In the genomic region with DNA sequence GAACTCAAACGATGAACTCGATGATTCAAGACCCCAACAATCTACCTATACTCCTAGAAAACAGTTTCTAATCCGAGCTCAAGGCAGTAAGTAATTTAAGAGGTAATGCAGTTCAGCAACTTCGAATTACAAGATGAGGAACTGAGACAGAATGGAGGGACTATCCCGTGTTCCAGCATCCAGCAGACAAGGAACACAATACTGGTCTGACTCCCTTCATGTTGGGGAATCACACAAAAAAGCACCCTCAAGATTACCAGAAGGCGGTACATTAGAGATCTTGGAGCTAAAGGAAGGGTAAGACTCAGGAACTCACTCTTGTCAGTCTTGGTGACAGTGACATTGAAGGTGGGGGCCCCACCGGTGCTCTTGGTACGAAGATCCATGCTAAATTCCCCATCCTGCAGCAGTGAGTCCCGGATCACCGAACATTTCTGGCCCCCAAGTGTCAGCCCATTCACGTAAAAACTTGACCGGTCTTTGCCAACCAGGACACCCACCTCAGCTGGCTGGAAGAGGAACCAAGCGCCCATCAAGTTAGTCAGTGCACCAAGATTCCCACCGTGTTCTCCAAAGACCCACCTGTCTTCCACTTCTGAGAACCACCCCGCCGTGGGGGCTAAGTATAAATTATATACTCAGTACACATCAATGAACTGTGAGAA, we compare ENCODE assay signal across 9 cellular contexts. TPM values are rescaled to one million over a fixed set of nuclear protein-coding genes. Genes with fewer than 3 reads are reported as not detected.
DNase-seq lines count a peak whose midpoint lies in the region; ATAC-seq and TF ChIP-seq lines count a peak whose summit lies in the region.
"Had no signal": no experiment of that assay in that cellular context is flagged by ENCODE, and none has a peak within 500 bp of the region (broad histone marks: within the 10 kb centered on the region; RNA-seq: fewer than 3 reads in every experiment).

No MANE protein-coding gene starts in this region.

- intact Hi-C loops in A673 (cut with micrococcal nuclease; ENCODE audit: unreplicated experiment) (no loop called here), breast epithelium (cut with DNase I; ENCODE audit: low total_unique reads) (no loop called here)

- CTCF ChIA-PET in A673 (lab: Charles Lee) = no interaction called here

- peak overlapping the region; percentile 99 for H3K27ac ChIP-seq in A673 (ENCODE audit: low read depth, low read length, poor library complexity, severe bottlenecking)
- H3K27ac ChIP-seq in HL-60 (replicated peaks) = peak overlapping the region; percentile 98
- peak overlapping the region; percentile 97 to 99 for H3K27ac ChIP-seq in breast epithelium

- POLR2A ChIA-PET in A673 (lab: Charles Lee; ENCODE audit: low non-redundant PET) = no interaction called here

- TF ChIP-seq CTCF in A673 (conservative IDR thresholded peaks at IDR 0.05; ENCODE audit: low read depth, low read length) = no peak
- no peak for TF ChIP-seq CTCF in HL-60 (IDR thresholded peaks at IDR 0.05; ENCODE audit: insufficient read depth, low read length)
- TF ChIP-seq CTCF in breast epithelium (IDR thresholded peaks at IDR 0.05) = no peak

- peak overlapping the region; percentile 100 for H3K4me3 ChIP-seq in A673 (ENCODE audit: low read depth, low read length, poor library complexity, severe bottlenecking)
- peak overlapping the region; percentile 67 for H3K4me3 ChIP-seq in HL-60 (replicated peaks; ENCODE audit: insufficient read depth, low read length)
- peak overlapping the region; percentile 98 to 100 (median 99) for H3K4me3 ChIP-seq in breast epithelium
- peak overlapping the region; percentile 99 for H3K4me3 ChIP-seq in mononuclear cell (ENCODE audit: low read length)

- no peak for TF ChIP-seq POLR2A in breast epithelium (IDR thresholded peaks at IDR 0.05)

- H3K9me3 ChIP-seq in A673 (ENCODE audit: low read depth, low read length, poor library complexity, severe bottlenecking) = no peaks in the 10 kb centered on the region
- no peaks in the 10 kb centered on the region for H3K9me3 ChIP-seq in breast epithelium
- H3K9me3 ChIP-seq in mononuclear cell (ENCODE audit: low read depth, low read length) = no peaks in the 10 kb centered on the region

- H3K4me1 ChIP-seq in A673 (ENCODE audit: insufficient read depth, low read length, poor library complexity, severe bottlenecking) = peaks cover 40% of the 10 kb centered on the region
- H3K4me1 ChIP-seq in breast epithelium = peaks cover 8 to 32% of the 10 kb centered on the region in 2 donors
- H3K4me1 ChIP-seq in mononuclear cell (ENCODE audit: insufficient read depth, low read length) = peaks cover 72% of the 10 kb centered on the region

- DNase-seq in A673 (ENCODE audit: low spot score) (no peak), HL-60 (ENCODE audit: low read depth in 1 of 2, low spot score in 1 of 2) (no peak), breast epithelium (ENCODE audit: low spot score in 2 of 2) (no peak), GM03348 (ENCODE audit: low spot score) (no peak), NCI-H774 (lab: John Stamatoyannopoulos, UW) (no peak)

- ATAC-seq in HG03135 (IDR thresholded peaks at IDR 0.05; ENCODE audit: unreplicated experiment) = no peak
- ATAC-seq in GM18907 (IDR thresholded peaks at IDR 0.05; ENCODE audit: unreplicated experiment) = no peak

- peaks cover 41% of the 10 kb centered on the region for H3K36me3 ChIP-seq in A673 (ENCODE audit: insufficient read depth, low read length, poor library complexity, severe bottlenecking)
- H3K36me3 ChIP-seq in breast epithelium = no peaks in the 10 kb centered on the region

- H3K27me3 ChIP-seq in A673 (replicated peaks; ENCODE audit: insufficient read depth, low read depth, low read length, poor library complexity) = no peaks in the 10 kb centered on the region
- no peaks in the 10 kb centered on the region for H3K27me3 ChIP-seq in HL-60 (ENCODE audit: insufficient read depth, poor library complexity, severe bottlenecking)
- H3K27me3 ChIP-seq in breast epithelium = no peaks in the 10 kb centered on the region
- H3K27me3 ChIP-seq in mononuclear cell (ENCODE audit: insufficient read depth, low read length) = no peaks in the 10 kb centered on the region

- TSS peak; percentile 67 for BruUV-seq in A673 (replicated peaks; lab: Mats Ljungman, UMichigan)

RNA-seq across cellular contexts. Expression of a gene that starts 1.9 kb away (rescaled TPM):
- total RNA-seq in A673 (2021) (1,021 and 1,026 TPM in 2 replicates), breast epithelium (100 to 1,000 TPM; 290 to 487 (median 379) TPM), mononuclear cell (414 TPM)

RNA-seq across cellular contexts. Expression of a gene that starts 4.5 kb away (rescaled TPM):
- total RNA-seq in A673 (2021) (12.3 and 16.6 TPM in 2 replicates), breast epithelium (1 to 10 TPM; 1.6 to 4.6 (median 3.1) TPM), mononuclear cell (3.9 TPM)

RNA-seq across cellular contexts. Expression of a gene that starts 6.4 kb away (rescaled TPM):
- total RNA-seq in A673 (2021) (77.3 and 78.8 TPM in 2 replicates), breast epithelium (10 to 100 TPM; 38.3 to 49.0 (median 38.7) TPM), mononuclear cell (19.3 TPM)

RNA-seq across cellular contexts. Expression of a gene that starts 6.6 kb away (rescaled TPM):
- 113 and 129 TPM in 2 replicates for total RNA-seq in A673 (2021)
- 10 to 100 TPM; 38.8 to 48.5 (median 42.6) TPM for total RNA-seq in breast epithelium
- total RNA-seq in mononuclear cell = 17.1 TPM

RNA-seq across cellular contexts. Expression of a gene that starts 14.4 kb away (rescaled TPM):
- not detected in 2 replicates for total RNA-seq in A673 (2021)
- total RNA-seq in breast epithelium = not detected
- total RNA-seq in mononuclear cell = 4.2 TPM
- total RNA-seq: SK-MEL-5 had no signal
